ENCODE assay signal across 10 cellular contexts in genomic region chr1:151715726-151716404, GRCh38. TPM values are rescaled to one million over a fixed set of nuclear protein-coding genes. Genes with fewer than 3 reads are reported as not detected.
DNase-seq lines count a peak whose midpoint lies in the region; ATAC-seq and TF ChIP-seq lines count a peak whose summit lies in the region.
"Had no signal": no experiment of that assay in that cellular context is flagged by ENCODE, and none has a peak within 500 bp of the region (broad histone marks: within the 10 kb centered on the region; RNA-seq: fewer than 3 reads in every experiment).

No MANE protein-coding gene starts in this region.

- H2AFZ ChIP-seq in Karpas-422 (ENCODE audit: low read length) = no peak overlapping the region

- no peak for TF ChIP-seq CTCF in coronary artery (IDR thresholded peaks at IDR 0.05)

- H3K27ac ChIP-seq in Karpas-422 (ENCODE audit: low read length) (no peak overlapping the region), coronary artery (no peak overlapping the region)

- peaks cover 24% of the 10 kb centered on the region for H3K4me1 ChIP-seq in Karpas-422 (ENCODE audit: low read length)
- H3K4me1 ChIP-seq in NT2/D1 (ENCODE audit: insufficient read depth, insufficient read length) = peaks cover 11% of the 10 kb centered on the region

- no peaks in the 10 kb centered on the region for H3K79me2 ChIP-seq in Karpas-422 (ENCODE audit: low read length)

- ATAC-seq in HG02642 (IDR thresholded peaks at IDR 0.05; ENCODE audit: poor library complexity, unreplicated experiment) = no peak

- no peaks in the 10 kb centered on the region for H3K9me2 ChIP-seq in Karpas-422 (replicated peaks; ENCODE audit: insufficient read depth, low read length)

- H3K4me3 ChIP-seq in Karpas-422 (ENCODE audit: low read length) (no peak overlapping the region), NT2/D1 (ENCODE audit: insufficient read length, low read depth) (peak overlapping the region; percentile 42), iPS-18c (ENCODE audit: insufficient read depth, low read depth, low read length) (peak overlapping the region; percentile 56), coronary artery (no peak overlapping the region)

- H3K9ac ChIP-seq in Karpas-422 (ENCODE audit: low read length) (no peak overlapping the region), NT2/D1 (ENCODE audit: insufficient read length, low read depth) (no peak overlapping the region)

- H3K9me3 ChIP-seq in Karpas-422 (ENCODE audit: low read length) (no peaks in the 10 kb centered on the region), NT2/D1 (ENCODE audit: insufficient read depth, low read length) (no peaks in the 10 kb centered on the region), iPS-18c (ENCODE audit: control insufficient read depth, insufficient read depth, low read length) (no peaks in the 10 kb centered on the region)

- H3K4me2 ChIP-seq in Karpas-422 (ENCODE audit: low read depth, low read length, poor library complexity, severe bottlenecking) = no peak overlapping the region

- DNase-seq in DMS79 (lab: John Stamatoyannopoulos, UW) = peak; percentile 26
- DNase-seq in Karpas-422 = peak; percentile 60
- peak; percentile 30 for DNase-seq in NT2/D1 (ENCODE audit: low read depth, low spot score)
- no peak for DNase-seq in coronary artery (ENCODE audit: low spot score)
- DNase-seq in T-helper 2 cell = no peak
- no peak for DNase-seq in globus pallidus (ENCODE audit: low spot score)
- DNase-seq: central memory CD4-positive, alpha-beta T cell; right cardiac atrium had no signal

- no peaks in the 10 kb centered on the region for H4K20me1 ChIP-seq in Karpas-422 (ENCODE audit: insufficient read depth, low read depth, low read length)

- H3K36me3 ChIP-seq in Karpas-422 (ENCODE audit: insufficient read depth, low read length) (no peaks in the 10 kb centered on the region), NT2/D1 (ENCODE audit: insufficient read depth, insufficient read length, low read length) (no peaks in the 10 kb centered on the region)

- no peaks in the 10 kb centered on the region for H3K27me3 ChIP-seq in Karpas-422 (ENCODE audit: low read length)
- peaks cover 42% of the 10 kb centered on the region for H3K27me3 ChIP-seq in NT2/D1 (ENCODE audit: insufficient read depth, insufficient read length)

RNA-seq across cellular contexts. Expression of gene CELF3, which starts 0.7 kb away (rescaled TPM):
- not detected in 2 replicates for total RNA-seq in Karpas-422 (2014; rRNA removed; shearing (Covaris generic); ENCODE audit: low replicate concordance)

RNA-seq across cellular contexts. Expression of gene RIIAD1, which starts 5.5 kb away (rescaled TPM):
- not detected in 2 replicates for total RNA-seq in Karpas-422 (2014; rRNA removed; shearing (Covaris generic); ENCODE audit: low replicate concordance)

RNA-seq across cellular contexts. Expression of gene MRPL9, which starts 47.4 kb away (rescaled TPM):
- 76.8 and 147 TPM in 2 replicates for total RNA-seq in Karpas-422 (2014; rRNA removed; shearing (Covaris generic); ENCODE audit: low replicate concordance)

Comparison
In these comparisons a context has a peak if more than half of its experiments do, and no peak if none do; other contexts are left out.
1. DNase-seq: peak in DMS79 (single experiment), Karpas-422 (single experiment) and NT2/D1 (single experiment); none in coronary artery (single experiment), T-helper 2 cell (0 of 5) and globus pallidus (single experiment).
2. H3K4me3 ChIP-seq: peak in NT2/D1 (single experiment) and iPS-18c (single experiment); none in Karpas-422 (single experiment) and coronary artery (single experiment).